In genomic region chr7:8176370-8177081, GRCh38 we compare ENCODE assay signal across 1 cellular context.
TF ChIP-seq lines count a peak whose summit lies in the region.

No MANE protein-coding gene starts in this region.

TF ChIP-seq in SK-N-SH treated with all-trans-retinoic acid at 6 μM for 48 hours, 23 proteins besides CTCF, POLR2A, EP300 and RAD21 (continued from another document):
- TF ChIP-seq TSHZ2 (CRISPR knock-in tag; IDR thresholded peaks at IDR 0.05) (no peak), PATZ1 (CRISPR knock-in tag; IDR thresholded peaks at IDR 0.05; ENCODE audit: borderline replicate concordance) (no peak), PPARA (CRISPR knock-in tag; IDR thresholded peaks at IDR 0.05; ENCODE audit: borderline replicate concordance) (no peak), ZNF70 (CRISPR knock-in tag; IDR thresholded peaks at IDR 0.05) (no peak), ZFP3 (CRISPR knock-in tag; IDR thresholded peaks at IDR 0.05) (no peak)
